Comparison of ENCODE assay signal across 35 cellular contexts in genomic region chr6:29517728-29518440, GRCh38. TPM values are rescaled to one million over a fixed set of nuclear protein-coding genes. Genes with fewer than 3 reads are reported as not detected.
"Had no signal": no experiment of that assay in that cellular context is flagged by ENCODE, and none has a peak within 500 bp of the region (broad histone marks: within the 10 kb centered on the region; RNA-seq: fewer than 3 reads in every experiment).

No MANE protein-coding gene starts in this region.

- H3K4me1 Mint-ChIP-seq: activated B cell treated with CpG ODN at 0.5 μM for 24 hours had no signal

- H3K4me1 ChIP-seq: SJSA1 had no signal

- H3K9me3 ChIP-seq: SJSA1, SK-N-SH had no signal

- H3K4me3 Mint-ChIP-seq: activated B cell treated with CpG ODN at 0.5 μM for 24 hours; activated CD4-positive, alpha-beta memory T cell treated with anti-CD3 and anti-CD28 coated beads for 36 hours; activated naive CD4-positive, alpha-beta T cell treated with anti-CD3 and anti-CD28 coated beads, Interleukin-2, amount 10 ng/mL, durations not matched to agents 7 days and 5 days; activated naive CD8-positive, alpha-beta T cell; activated naive CD8-positive, alpha-beta T cell treated with anti-CD3 and anti-CD28 coated beads, Interleukin-2, amount 50 U/mL, for 24 hours; activated T-cell treated with anti-CD3 and anti-CD28 coated beads, Interleukin-2, amount 50 U/mL, for 4 hours; activated T-helper 1 cell treated with anti-CD3 and anti-CD28 coated beads, Interleukin-12 subunit alpha, Interleukin-12 subunit beta, Interleukin-2, Interleukin-4 antibody, amounts not matched to agents 30 ng/mL and 10 ng/mL and 1 ng/mL, durations not matched to agents 14 hours and 24 hours and 36 hours; central memory CD8-positive, alpha-beta T cell; T-helper 1 cell treated with Interleukin-12 subunit alpha and Interleukin-12 subunit beta and Interleukin-4 antibody, amounts not matched to agents 30 μg/mL and 1 μg/mL, for 36 hours; T-helper 2 cell treated with Interferon-gamma antibody and Interleukin-4, amounts not matched to agents 5 μg/mL and 100 μg/mL, for 36 hours had no signal

- H3K36me3 ChIP-seq: cardiac muscle cell, SJSA1 had no signal

- DNase-seq: activated B cell treated with CpG ODN at 0.5 μM for 24 hours; activated CD4-positive, alpha-beta memory T cell treated with anti-CD3 and anti-CD28 coated beads for 36 hours; activated CD4-positive, alpha-beta T cell treated with anti-CD3 and anti-CD28 coated beads for 4 hours; activated CD4-positive, alpha-beta T cell treated with anti-CD3 and anti-CD28 coated beads, Interleukin-2, amount 50 U/mL, for 1 hour; activated CD4-positive, CD25-positive, alpha-beta regulatory T cell treated with anti-CD3 and anti-CD28 coated beads, Interleukin-2, amount 50 U/mL, for 72 hours; activated effector memory CD4-positive, alpha-beta T cell treated with Interleukin-2 at 50 U/mL for 16 hours; activated naive CD4-positive, alpha-beta T cell treated with anti-CD3 and anti-CD28 coated beads, Interleukin-2, amount 10 ng/mL, durations not matched to agents 7 days and 5 days; activated naive CD8-positive, alpha-beta T cell treated with anti-CD3 and anti-CD28 coated beads, Interleukin-2, amount 50 U/mL, for 24 hours; activated T-cell treated with anti-CD3 and anti-CD28 coated beads for 4 hours; activated T-cell treated with anti-CD3 and anti-CD28 coated beads, Interleukin-2, amount 50 U/mL, for 4 hours; anterior cingulate cortex; Karpas-422; KBM-7; NCI-H1105; NCI-H1417 treated with DMSO at 0.1 percent for 48 hours; NCI-H187 treated with DMSO at 0.1 percent for 48 hours; NCI-H2081; NCI-H2171 treated with DMSO at 0.1 percent for 48 hours; NCI-H2227 treated with DMSO at 0.1 percent for 48 hours; NCI-H446; NCI-H510A treated with DMSO at 0.1 percent for 48 hours; NCI-H69; RPMI8226; SHP77 treated with DMSO at 0.1 percent for 48 hours; SK-N-SH had no signal

- H3K36me3 Mint-ChIP-seq: activated CD4-positive, alpha-beta memory T cell treated with anti-CD3 and anti-CD28 coated beads for 36 hours; activated naive CD4-positive, alpha-beta T cell treated with anti-CD3 and anti-CD28 coated beads, Interleukin-2, amount 10 ng/mL, durations not matched to agents 7 days and 5 days; activated naive CD8-positive, alpha-beta T cell had no signal

- H3K27ac Mint-ChIP-seq: activated B cell treated with CpG ODN at 0.5 μM for 24 hours; activated CD4-positive, alpha-beta memory T cell treated with anti-CD3 and anti-CD28 coated beads for 36 hours; activated naive CD4-positive, alpha-beta T cell treated with anti-CD3 and anti-CD28 coated beads, Interleukin-2, amount 10 ng/mL, durations not matched to agents 7 days and 5 days; activated naive CD8-positive, alpha-beta T cell; activated naive CD8-positive, alpha-beta T cell treated with anti-CD3 and anti-CD28 coated beads, Interleukin-2, amount 50 U/mL, for 24 hours; activated T-helper 1 cell treated with anti-CD3 and anti-CD28 coated beads, Interleukin-12 subunit alpha, Interleukin-12 subunit beta, Interleukin-2, Interleukin-4 antibody, amounts not matched to agents 30 ng/mL and 10 ng/mL and 1 ng/mL, durations not matched to agents 14 hours and 24 hours and 36 hours; T-helper 1 cell treated with Interleukin-12 subunit alpha and Interleukin-12 subunit beta and Interleukin-4 antibody, amounts not matched to agents 30 μg/mL and 1 μg/mL, for 36 hours; T-helper 2 cell treated with Interferon-gamma antibody and Interleukin-4, amounts not matched to agents 5 μg/mL and 100 μg/mL, for 36 hours had no signal

- H3K4me3 ChIP-seq: cardiac muscle cell, SJSA1 had no signal

- ATAC-seq: activated naive CD8-positive, alpha-beta T cell treated with anti-CD3 and anti-CD28 coated beads, Interleukin-2, amount 50 U/mL, for 24 hours; activated T-cell treated with anti-CD3 and anti-CD28 coated beads, Interleukin-2, amount 50 U/mL, for 4 hours; Panc1 had no signal

- H3K27ac ChIP-seq: cardiac muscle cell, SJSA1 had no signal

- H3K9me3 Mint-ChIP-seq: activated B cell treated with CpG ODN at 0.5 μM for 24 hours; activated CD4-positive, alpha-beta memory T cell treated with anti-CD3 and anti-CD28 coated beads for 36 hours; activated naive CD4-positive, alpha-beta T cell treated with anti-CD3 and anti-CD28 coated beads, Interleukin-2, amount 10 ng/mL, durations not matched to agents 7 days and 5 days; activated naive CD8-positive, alpha-beta T cell treated with anti-CD3 and anti-CD28 coated beads, Interleukin-2, amount 50 U/mL, for 24 hours; activated T-cell treated with anti-CD3 and anti-CD28 coated beads, Interleukin-2, amount 50 U/mL, for 4 hours; activated T-helper 1 cell treated with anti-CD3 and anti-CD28 coated beads, Interleukin-12 subunit alpha, Interleukin-12 subunit beta, Interleukin-2, Interleukin-4 antibody, amounts not matched to agents 30 ng/mL and 10 ng/mL and 1 ng/mL, durations not matched to agents 14 hours and 24 hours and 36 hours; central memory CD8-positive, alpha-beta T cell; T-helper 2 cell treated with Interferon-gamma antibody and Interleukin-4, amounts not matched to agents 5 μg/mL and 100 μg/mL, for 36 hours had no signal

- FAIRE-seq: TTC549 had no signal

- H3K27me3 ChIP-seq: cardiac muscle cell, SJSA1 had no signal

RNA-seq across cellular contexts. Expression of gene MAS1L, which starts 30.1 kb away (rescaled TPM):
- total RNA-seq: activated B cell treated with CpG ODN at 0.5 μM for 24 hours; activated CD4-positive, alpha-beta memory T cell treated with anti-CD3 and anti-CD28 coated beads for 36 hours; activated T-cell treated with anti-CD3 and anti-CD28 coated beads, Interleukin-2, amount 50 U/mL, for 4 hours; activated T-helper 1 cell treated with anti-CD3 and anti-CD28 coated beads, Interleukin-12 subunit alpha, Interleukin-12 subunit beta, Interleukin-2, Interleukin-4 antibody, amounts not matched to agents 30 ng/mL and 10 ng/mL and 1 ng/mL, durations not matched to agents 14 hours and 24 hours and 36 hours; cardiac muscle cell; MCF 10A; SJSA1 had no signal

RNA-seq across cellular contexts. Expression of gene UBD, which starts 41.6 kb away (rescaled TPM):
- total RNA-seq: activated B cell treated with CpG ODN at 0.5 μM for 24 hours, cardiac muscle cell, MCF 10A had no signal
